ENCODE assay signal across 1 cellular context in genomic region chr1:12614402-12615165, GRCh38.
TF ChIP-seq lines count a peak whose summit lies in the region.

No MANE protein-coding gene starts in this region.

TF ChIP-seq in HepG2, 621 proteins besides CTCF, POLR2A, EP300 and RAD21 (continued from another document and continues in another):
- TF ChIP-seq ARID5B (CRISPR knock-in tag; IDR thresholded peaks at IDR 0.05) (peak; percentile 81), GFI1 (CRISPR knock-in tag; IDR thresholded peaks at IDR 0.05; ENCODE audit: borderline replicate concordance) (peak; percentile 61; the same call in 1 of the 2 replicates), DRAP1 (CRISPR knock-in tag; IDR thresholded peaks at IDR 0.05) (0 out of 2 replicates have a peak, but pooled peaks have one; percentile 41), ZKSCAN8 (CRISPR knock-in tag; IDR thresholded peaks at IDR 0.05; ENCODE audit: borderline replicate concordance) (peak; percentile 25; the same call in 1 of the 2 replicates), ZBTB4 (CRISPR knock-in tag; IDR thresholded peaks at IDR 0.05; ENCODE audit: borderline replicate concordance) (no peak), THRA (CRISPR knock-in tag; IDR thresholded peaks at IDR 0.05; ENCODE audit: borderline replicate concordance) (peak; percentile 38; the same call in 1 of the 2 replicates), HMG20B (CRISPR knock-in tag; conservative IDR thresholded peaks at IDR 0.05) (peak; percentile 65; the same call in 1 of the 2 replicates), TAF1 (CRISPR knock-in tag; IDR thresholded peaks at IDR 0.05) (peak; percentile 39; the same call in 1 of the 2 replicates), IRF2 (CRISPR knock-in tag; IDR thresholded peaks at IDR 0.05) (no peak), STAG1 (CRISPR knock-in tag; IDR thresholded peaks at IDR 0.05) (no peak), FUBP1 (CRISPR knock-in tag; IDR thresholded peaks at IDR 0.05; ENCODE audit: borderline replicate concordance) (no peak), FOXA3 (CRISPR knock-in tag; IDR thresholded peaks at IDR 0.05) (peak; percentile 75), PPARG (CRISPR knock-in tag; conservative IDR thresholded peaks at IDR 0.05) (peak; percentile 60; the same call in 1 of the 2 replicates), ERF (CRISPR knock-in tag; IDR thresholded peaks at IDR 0.05) (peak; percentile 34; the same call in 1 of the 2 replicates), NR2F6 (IDR thresholded peaks at IDR 0.05) (peak; percentile 65), NR2F6 (CRISPR knock-in tag; IDR thresholded peaks at IDR 0.05) (peak; percentile 52), AHDC1 (CRISPR knock-in tag; IDR thresholded peaks at IDR 0.05; ENCODE audit: borderline replicate concordance) (0 out of 2 replicates have a peak, but pooled peaks have one; percentile 44), ZFP36L2 (CRISPR knock-in tag; IDR thresholded peaks at IDR 0.05) (no peak), HNRNPL (IDR thresholded peaks at IDR 0.05; ENCODE audit: low read depth, low read length) (no peak), HNF4A (CRISPR knock-in tag; IDR thresholded peaks at IDR 0.05) (peak; percentile 86), PRPF4 (IDR thresholded peaks at IDR 0.05; ENCODE audit: low read depth, low read length, poor library complexity, severe bottlenecking) (no peak), CSRNP2 (CRISPR knock-in tag; conservative IDR thresholded peaks at IDR 0.05; ENCODE audit: low read depth) (no peak), ZSCAN29 (CRISPR knock-in tag; conservative IDR thresholded peaks at IDR 0.05) (no peak), EHMT2 (IDR thresholded peaks at IDR 0.05; ENCODE audit: borderline replicate concordance, low read depth, low read length) (no peak), ZBTB43 (CRISPR knock-in tag; conservative IDR thresholded peaks at IDR 0.05) (no peak), MED8 (CRISPR knock-in tag; IDR thresholded peaks at IDR 0.05; ENCODE audit: insufficient replicate concordance) (peak; percentile 67), E2F2 (CRISPR knock-in tag; IDR thresholded peaks at IDR 0.05; ENCODE audit: borderline replicate concordance) (no peak), PCBP2 (optimal IDR thresholded peaks at IDR 0.05; ENCODE audit: low read depth, low read length, poor library complexity, severe bottlenecking) (peak; percentile 39), ZBTB46 (CRISPR knock-in tag; IDR thresholded peaks at IDR 0.05; ENCODE audit: borderline replicate concordance) (no peak), GATA4 (IDR thresholded peaks at IDR 0.05; ENCODE audit: borderline replicate concordance, low read depth) (peak; percentile 51; the same call in 1 of the 2 replicates), ZNF124 (CRISPR knock-in tag; IDR thresholded peaks at IDR 0.05) (no peak), ZNF652 (CRISPR knock-in tag; IDR thresholded peaks at IDR 0.05; ENCODE audit: borderline replicate concordance, low read depth) (peak; percentile 77; the same call in 1 of the 2 replicates)
